In genomic region chr11:118484405-118484804, GRCh38 we compare ENCODE assay signal across 19 cellular contexts. TPM values are rescaled to one million over a fixed set of nuclear protein-coding genes. Genes with fewer than 3 reads are reported as not detected.
DNase-seq lines count a peak whose midpoint lies in the region; ATAC-seq and TF ChIP-seq lines count a peak whose summit lies in the region.
"Had no signal": no experiment of that assay in that cellular context is flagged by ENCODE, and none has a peak within 500 bp of the region (broad histone marks: within the 10 kb centered on the region; RNA-seq: fewer than 3 reads in every experiment).

No MANE protein-coding gene starts in this region.

- intact Hi-C loops in activated CD4-positive, alpha-beta T cell treated with anti-CD3 and anti-CD28 coated beads for 36 hours (cut with DNase I, micrococcal nuclease): no loop called here
- intact Hi-C loops in activated CD4-positive, alpha-beta memory T cell treated with anti-CD3 and anti-CD28 coated beads for 36 hours (cut with micrococcal nuclease): no loop called here

- DNase-seq in activated CD4-positive, alpha-beta T cell treated with anti-CD3 and anti-CD28 coated beads for 36 hours: no peak
- DNase-seq in activated CD4-positive, alpha-beta T cell treated with anti-CD3 and anti-CD28 coated beads for 4 hours: no peak
- DNase-seq in activated naive CD8-positive, alpha-beta T cell treated with anti-CD3 and anti-CD28 coated beads, Interleukin-2, amount 50 U/mL, for 24 hours: no peak
- no peak for DNase-seq in activated CD4-positive, alpha-beta memory T cell treated with anti-CD3 and anti-CD28 coated beads for 36 hours
- no peak for DNase-seq in stimulated activated effector memory CD8-positive, alpha-beta T cell treated with anti-CD3 and anti-CD28 coated beads, Interleukin-12 subunit alpha, Interleukin-12 subunit beta, amount 100 ng/mL, for 72 hours (ENCODE audit: low spot score in 2 of 2)
- DNase-seq: BE2C; CD4-positive, alpha-beta T cell; Karpas-422; NCI-H1417 treated with DMSO at 0.1 percent for 48 hours; NCI-H1930; NCI-H226; NCI-H524; NCI-H82; SHP77 had no signal

- POLR2A ChIA-PET in activated CD4-positive, alpha-beta T cell treated with anti-CD3 and anti-CD28 coated beads for 36 hours (lab: Charles Lee): interaction anchor here (0.6 kb wide), 1 partner anchor 104 kb away, joined by 3 read pairs; no protein-coding TSS in a partner anchor
- POLR2A ChIA-PET in activated CD4-positive, alpha-beta memory T cell treated with anti-CD3 and anti-CD28 coated beads for 36 hours (lab: Charles Lee): no interaction called here

- H3K27me3 Mint-ChIP-seq in activated CD4-positive, alpha-beta T cell treated with anti-CD3 and anti-CD28 coated beads for 36 hours: no peaks in the 10 kb centered on the region
- no peaks in the 10 kb centered on the region for H3K27me3 Mint-ChIP-seq in activated naive CD8-positive, alpha-beta T cell
- no peaks in the 10 kb centered on the region for H3K27me3 Mint-ChIP-seq in activated naive CD8-positive, alpha-beta T cell treated with anti-CD3 and anti-CD28 coated beads, Interleukin-2, amount 50 U/mL, for 24 hours
- H3K27me3 Mint-ChIP-seq in activated CD4-positive, alpha-beta memory T cell treated with anti-CD3 and anti-CD28 coated beads for 36 hours: no peaks in the 10 kb centered on the region
- no peaks in the 10 kb centered on the region for H3K27me3 Mint-ChIP-seq in stimulated activated memory B cell treated with anti-CD40 and anti-IgM and Interleukin-4, amounts not matched to agents 10 μg/mL and 1 μg/mL and 100 μg/mL, for 72 hours
- H3K27me3 Mint-ChIP-seq: CD4-positive, alpha-beta T cell had no signal

- H3K36me3 Mint-ChIP-seq in activated CD4-positive, alpha-beta T cell treated with anti-CD3 and anti-CD28 coated beads for 36 hours (ENCODE audit: low read depth): peaks cover 50% of the 10 kb centered on the region
- H3K36me3 Mint-ChIP-seq in activated naive CD8-positive, alpha-beta T cell: peaks cover 4% of the 10 kb centered on the region
- peaks cover 45% of the 10 kb centered on the region for H3K36me3 Mint-ChIP-seq in activated naive CD8-positive, alpha-beta T cell treated with anti-CD3 and anti-CD28 coated beads, Interleukin-2, amount 50 U/mL, for 24 hours (ENCODE audit: low read depth)
- peaks cover 37% of the 10 kb centered on the region for H3K36me3 Mint-ChIP-seq in activated CD4-positive, alpha-beta memory T cell treated with anti-CD3 and anti-CD28 coated beads for 36 hours
- H3K36me3 Mint-ChIP-seq in stimulated activated effector memory CD8-positive, alpha-beta T cell treated with anti-CD3 and anti-CD28 coated beads, Interleukin-12 subunit alpha, Interleukin-12 subunit beta, amount 100 ng/mL, for 72 hours: peaks cover 100% of the 10 kb centered on the region
- peaks cover 34% of the 10 kb centered on the region for H3K36me3 Mint-ChIP-seq in stimulated activated memory B cell treated with anti-CD40 and anti-IgM and Interleukin-4, amounts not matched to agents 10 μg/mL and 1 μg/mL and 100 μg/mL, for 72 hours

- no peak overlapping the region for H3K4me3 Mint-ChIP-seq in activated CD4-positive, alpha-beta T cell treated with anti-CD3 and anti-CD28 coated beads for 36 hours
- H3K4me3 Mint-ChIP-seq in activated naive CD8-positive, alpha-beta T cell: no peak overlapping the region
- no peak overlapping the region for H3K4me3 Mint-ChIP-seq in activated naive CD8-positive, alpha-beta T cell treated with anti-CD3 and anti-CD28 coated beads, Interleukin-2, amount 50 U/mL, for 24 hours
- no peak overlapping the region for H3K4me3 Mint-ChIP-seq in activated CD4-positive, alpha-beta memory T cell treated with anti-CD3 and anti-CD28 coated beads for 36 hours
- H3K4me3 Mint-ChIP-seq in stimulated activated effector memory CD8-positive, alpha-beta T cell treated with anti-CD3 and anti-CD28 coated beads, Interleukin-12 subunit alpha, Interleukin-12 subunit beta, amount 100 ng/mL, for 72 hours: no peak overlapping the region
- no peak overlapping the region for H3K4me3 Mint-ChIP-seq in stimulated activated memory B cell treated with anti-CD40 and anti-IgM and Interleukin-4, amounts not matched to agents 10 μg/mL and 1 μg/mL and 100 μg/mL, for 72 hours
- H3K4me3 Mint-ChIP-seq: CD4-positive, alpha-beta T cell had no signal

- no peak for ATAC-seq in activated CD4-positive, alpha-beta T cell treated with anti-CD3 and anti-CD28 coated beads for 36 hours
- ATAC-seq in activated naive CD8-positive, alpha-beta T cell treated with anti-CD3 and anti-CD28 coated beads, Interleukin-2, amount 50 U/mL, for 24 hours: no peak
- no peak for ATAC-seq in stimulated activated effector memory CD8-positive, alpha-beta T cell treated with anti-CD3 and anti-CD28 coated beads, Interleukin-12 subunit alpha, Interleukin-12 subunit beta, amount 100 ng/mL, for 72 hours
- no peak for ATAC-seq in stimulated activated memory B cell treated with anti-CD40 and anti-IgM and Interleukin-4, amounts not matched to agents 10 μg/mL and 1 μg/mL and 100 μg/mL, for 72 hours
- ATAC-seq in GM18505 (IDR thresholded peaks at IDR 0.05; ENCODE audit: unreplicated experiment): no peak

- H3K4me1 Mint-ChIP-seq in activated CD4-positive, alpha-beta T cell treated with anti-CD3 and anti-CD28 coated beads for 36 hours: no peaks in the 10 kb centered on the region
- peaks cover 2% of the 10 kb centered on the region for H3K4me1 Mint-ChIP-seq in activated naive CD8-positive, alpha-beta T cell (ENCODE audit: low read depth)
- peaks cover 2% of the 10 kb centered on the region for H3K4me1 Mint-ChIP-seq in activated naive CD8-positive, alpha-beta T cell treated with anti-CD3 and anti-CD28 coated beads, Interleukin-2, amount 50 U/mL, for 24 hours
- H3K4me1 Mint-ChIP-seq in activated CD4-positive, alpha-beta memory T cell treated with anti-CD3 and anti-CD28 coated beads for 36 hours (ENCODE audit: low read depth): no peaks in the 10 kb centered on the region
- H3K4me1 Mint-ChIP-seq in stimulated activated effector memory CD8-positive, alpha-beta T cell treated with anti-CD3 and anti-CD28 coated beads, Interleukin-12 subunit alpha, Interleukin-12 subunit beta, amount 100 ng/mL, for 72 hours: peaks cover 7% of the 10 kb centered on the region
- no peaks in the 10 kb centered on the region for H3K4me1 Mint-ChIP-seq in stimulated activated memory B cell treated with anti-CD40 and anti-IgM and Interleukin-4, amounts not matched to agents 10 μg/mL and 1 μg/mL and 100 μg/mL, for 72 hours

- peak overlapping the region; percentile 17 for H3K27ac Mint-ChIP-seq in activated CD4-positive, alpha-beta T cell treated with anti-CD3 and anti-CD28 coated beads for 36 hours
- peak overlapping the region; percentile 68 for H3K27ac Mint-ChIP-seq in activated naive CD8-positive, alpha-beta T cell
- no peak overlapping the region for H3K27ac Mint-ChIP-seq in activated naive CD8-positive, alpha-beta T cell treated with anti-CD3 and anti-CD28 coated beads, Interleukin-2, amount 50 U/mL, for 24 hours
- H3K27ac Mint-ChIP-seq in activated CD4-positive, alpha-beta memory T cell treated with anti-CD3 and anti-CD28 coated beads for 36 hours: peak overlapping the region; percentile 54
- peak overlapping the region; percentile 45 for H3K27ac Mint-ChIP-seq in stimulated activated effector memory CD8-positive, alpha-beta T cell treated with anti-CD3 and anti-CD28 coated beads, Interleukin-12 subunit alpha, Interleukin-12 subunit beta, amount 100 ng/mL, for 72 hours
- no peak overlapping the region for H3K27ac Mint-ChIP-seq in stimulated activated memory B cell treated with anti-CD40 and anti-IgM and Interleukin-4, amounts not matched to agents 10 μg/mL and 1 μg/mL and 100 μg/mL, for 72 hours

- no peak for TF ChIP-seq POLR2A in GM18505 (IDR thresholded peaks at IDR 0.05; ENCODE audit: borderline replicate concordance, extremely low read depth, insufficient read depth, insufficient read length)

- H3K9me3 Mint-ChIP-seq in activated CD4-positive, alpha-beta T cell treated with anti-CD3 and anti-CD28 coated beads for 36 hours (ENCODE audit: low read depth): no peaks in the 10 kb centered on the region
- H3K9me3 Mint-ChIP-seq in activated naive CD8-positive, alpha-beta T cell (ENCODE audit: low read depth): no peaks in the 10 kb centered on the region
- H3K9me3 Mint-ChIP-seq in activated naive CD8-positive, alpha-beta T cell treated with anti-CD3 and anti-CD28 coated beads, Interleukin-2, amount 50 U/mL, for 24 hours: no peaks in the 10 kb centered on the region
- H3K9me3 Mint-ChIP-seq in activated CD4-positive, alpha-beta memory T cell treated with anti-CD3 and anti-CD28 coated beads for 36 hours: no peaks in the 10 kb centered on the region
- H3K9me3 Mint-ChIP-seq in stimulated activated effector memory CD8-positive, alpha-beta T cell treated with anti-CD3 and anti-CD28 coated beads, Interleukin-12 subunit alpha, Interleukin-12 subunit beta, amount 100 ng/mL, for 72 hours: no peaks in the 10 kb centered on the region
- H3K9me3 Mint-ChIP-seq in stimulated activated memory B cell treated with anti-CD40 and anti-IgM and Interleukin-4, amounts not matched to agents 10 μg/mL and 1 μg/mL and 100 μg/mL, for 72 hours: no peaks in the 10 kb centered on the region
- H3K9me3 Mint-ChIP-seq: CD4-positive, alpha-beta T cell had no signal

- CTCF ChIA-PET in activated CD4-positive, alpha-beta T cell treated with anti-CD3 and anti-CD28 coated beads for 36 hours (lab: Charles Lee): interaction anchor here (0.8 to 0.9 kb wide), 2 partner anchors 68 to 189 kb away, joined by 3 read pairs; no protein-coding TSS in a partner anchor
- CTCF ChIA-PET in activated CD4-positive, alpha-beta memory T cell treated with anti-CD3 and anti-CD28 coated beads for 36 hours (lab: Charles Lee): no interaction called here

RNA-seq across cellular contexts. Expression of gene TTC36, which starts 42.9 kb away (rescaled TPM):
- under 1 TPM; 0.21 to 0.59 TPM for total RNA-seq in activated CD4-positive, alpha-beta T cell treated with anti-CD3 and anti-CD28 coated beads for 36 hours
- total RNA-seq in activated CD4-positive, alpha-beta memory T cell treated with anti-CD3 and anti-CD28 coated beads for 36 hours: not detected
- total RNA-seq: HT-29, RPMI7951 had no signal

RNA-seq across cellular contexts. Expression of gene TMEM25, which starts 46.6 kb away (rescaled TPM):
- total RNA-seq in activated CD4-positive, alpha-beta T cell treated with anti-CD3 and anti-CD28 coated beads for 36 hours: 10 to 100 TPM; 12.2 to 17.4 TPM
- total RNA-seq in activated CD4-positive, alpha-beta memory T cell treated with anti-CD3 and anti-CD28 coated beads for 36 hours: 10 to 100 TPM in 1 of 2 experiments, 1 to 10 TPM in 1; 9.5 to 13.0 TPM

RNA-seq across cellular contexts. Expression of gene KMT2A, which starts 48.1 kb away (rescaled TPM):
- 10 to 100 TPM; 64.1 to 67.1 TPM for total RNA-seq in activated CD4-positive, alpha-beta T cell treated with anti-CD3 and anti-CD28 coated beads for 36 hours
- total RNA-seq in activated CD4-positive, alpha-beta memory T cell treated with anti-CD3 and anti-CD28 coated beads for 36 hours: 10 to 100 TPM; 61.5 to 72.4 TPM

Comparison
In these comparisons a context has a peak if more than half of its experiments do, and no peak if none do; other contexts are left out.
1. H3K27ac Mint-ChIP-seq: peak in activated CD4-positive, alpha-beta T cell treated with anti-CD3 and anti-CD28 coated beads for 36 hours (single experiment), activated naive CD8-positive, alpha-beta T cell (single experiment), activated CD4-positive, alpha-beta memory T cell treated with anti-CD3 and anti-CD28 coated beads for 36 hours (single experiment) and stimulated activated effector memory CD8-positive, alpha-beta T cell treated with anti-CD3 and anti-CD28 coated beads, Interleukin-12 subunit alpha, Interleukin-12 subunit beta, amount 100 ng/mL, for 72 hours (single experiment); none in activated naive CD8-positive, alpha-beta T cell treated with anti-CD3 and anti-CD28 coated beads, Interleukin-2, amount 50 U/mL, for 24 hours (single experiment) and stimulated activated memory B cell treated with anti-CD40 and anti-IgM and Interleukin-4, amounts not matched to agents 10 μg/mL and 1 μg/mL and 100 μg/mL, for 72 hours (single experiment).